4 cellular contexts compared by ENCODE assay signal in genomic region chr3:1703169-1703568, GRCh38.
TF ChIP-seq lines count a peak whose summit lies in the region.

No MANE protein-coding gene starts in this region.

TF ChIP-seq in HepG2, 621 proteins besides CTCF, POLR2A, EP300 and RAD21:
- TF ChIP-seq REL (CRISPR knock-in tag; conservative IDR thresholded peaks at IDR 0.05) (no peak), MED8 (CRISPR knock-in tag; IDR thresholded peaks at IDR 0.05; ENCODE audit: insufficient replicate concordance) (no peak), THAP9 (CRISPR knock-in tag; IDR thresholded peaks at IDR 0.05; ENCODE audit: borderline replicate concordance) (no peak), MATR3 (CRISPR knock-in tag; IDR thresholded peaks at IDR 0.05) (no peak), PHF5A (CRISPR knock-in tag; IDR thresholded peaks at IDR 0.05; ENCODE audit: low read depth, unreplicated experiment) (no peak), CHCHD3 (CRISPR knock-in tag; IDR thresholded peaks at IDR 0.05) (no peak), MAFF (IDR thresholded peaks at IDR 0.05; ENCODE audit: low read depth, low read length) (peak; percentile 78), DR1 (CRISPR knock-in tag; IDR thresholded peaks at IDR 0.05) (no peak), BATF2 (CRISPR knock-in tag; IDR thresholded peaks at IDR 0.05) (no peak), MAFK (conservative IDR thresholded peaks at IDR 0.05 in 1 of 2, IDR thresholded peaks at IDR 0.05 in 1 of 2; ENCODE audit: low read length in 2 of 2) (peak; percentile 65 to 85)

TF ChIP-seq in A549, 52 proteins besides CTCF, POLR2A, EP300 and RAD21:
- TF ChIP-seq RFX5 (IDR thresholded peaks at IDR 0.05) (no peak), MAFK (IDR thresholded peaks at IDR 0.05; ENCODE audit: partially characterized antibody) (peak; percentile 71)
TF ChIP-seq in A549: peak in this region for 1.

TF ChIP-seq in IMR-90, 13 proteins besides CTCF, POLR2A, EP300 and RAD21:
- TF ChIP-seq RCOR1 (IDR thresholded peaks at IDR 0.05; ENCODE audit: insufficient replicate concordance, low read length) (no peak), USF2 (IDR thresholded peaks at IDR 0.05; ENCODE audit: low read depth, low read length) (no peak), MAFK (IDR thresholded peaks at IDR 0.05; ENCODE audit: low read depth, low read length) (peak; percentile 81), ELK1 (IDR thresholded peaks at IDR 0.05; ENCODE audit: borderline replicate concordance, low read depth, low read length) (no peak), CHD1 (IDR thresholded peaks at IDR 0.05; ENCODE audit: low read depth, low read length) (no peak)

TF ChIP-seq in K562, 482 proteins besides CTCF, POLR2A, EP300 and RAD21:
- TF ChIP-seq MAFF (IDR thresholded peaks at IDR 0.05; ENCODE audit: low read length) (peak; percentile 52), ZZZ3 (IDR thresholded peaks at IDR 0.05) (no peak), C11orf30 (IDR thresholded peaks at IDR 0.05; ENCODE audit: low read depth) (peak; percentile 50), ZNF316 (IDR thresholded peaks at IDR 0.05) (peak; percentile 71), UBTF (IDR thresholded peaks at IDR 0.05; ENCODE audit: borderline replicate concordance in 1 of 2, low read depth in 2 of 2, low read length in 2 of 2) (no peak), KDM5B (IDR thresholded peaks at IDR 0.05; ENCODE audit: insufficient replicate concordance, low read depth, low read length) (no peak), MAFG (tag; conservative IDR thresholded peaks at IDR 0.05) (peak; percentile 65), MCM5 (IDR thresholded peaks at IDR 0.05; ENCODE audit: low read depth) (no peak), MAFK (IDR thresholded peaks at IDR 0.05; ENCODE audit: low read length) (peak; percentile 51; the same call in 1 of the 2 replicates), HOXB6 (CRISPR knock-in tag; IDR thresholded peaks at IDR 0.05; ENCODE audit: borderline replicate concordance) (no peak), HBP1 (CRISPR knock-in tag; IDR thresholded peaks at IDR 0.05) (no peak)
